Comparison of ENCODE assay signal across 27 cellular contexts in the genomic region with DNA sequence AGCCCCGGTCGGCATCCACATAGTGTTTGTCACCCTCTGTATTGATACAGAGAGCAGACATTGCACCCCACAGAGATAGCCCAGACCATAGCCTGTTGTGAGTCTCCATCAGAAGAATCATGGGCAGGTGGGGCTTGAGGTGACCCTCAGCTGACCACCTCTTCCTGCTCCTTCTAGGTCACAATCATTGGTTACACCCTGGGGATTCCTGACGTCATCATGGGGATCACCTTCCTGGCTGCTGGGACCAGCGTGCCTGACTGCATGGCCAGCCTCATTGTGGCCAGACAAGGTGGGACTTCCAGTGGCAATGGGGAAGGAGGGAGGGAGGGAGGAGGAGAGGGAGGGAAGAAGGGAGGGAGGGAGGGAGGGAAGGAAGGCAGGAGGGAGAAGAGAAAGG.
DNase-seq lines count a peak whose midpoint lies in the region; ATAC-seq, FAIRE-seq and TF ChIP-seq lines count a peak whose summit lies in the region.
"Had no signal": no experiment of that assay in that cellular context is flagged by ENCODE, and none has a peak within 500 bp of the region (broad histone marks: within the 10 kb centered on the region; RNA-seq: fewer than 3 reads in every experiment).

No MANE protein-coding gene starts in this region.

- H3K79me2 ChIP-seq in HepG2 (ENCODE audit: insufficient read depth, low read length): no peaks in the 10 kb centered on the region

- no peak overlapping the region for H3K4me3 ChIP-seq in HepG2 (replicated peaks in 1 of 3; ENCODE audit: insufficient read depth in 1 of 3, low read depth in 2 of 3, low read length in 3 of 3)
- no peak overlapping the region for H3K4me3 ChIP-seq in right lobe of liver
- H3K4me3 ChIP-seq in H7 (ENCODE audit: insufficient read depth, low read depth, low read length): no peak overlapping the region
- H3K4me3 ChIP-seq: A549, BLaER1, GM12878 had no signal

- H3K27me3 ChIP-seq in HepG2 (ENCODE audit: control insufficient read depth in 1 of 2, insufficient read depth in 2 of 2, low read length in 2 of 2) (0 out of 5 replicates have a peak, but pooled peaks cover 0 to 8% of the 10 kb centered on the region in 2 experiments), right lobe of liver (no peaks in the 10 kb centered on the region), H7 (ENCODE audit: control insufficient read depth, insufficient read depth, low read length) (no peaks in the 10 kb centered on the region)
- H3K27me3 ChIP-seq: BE2C, BLaER1 had no signal

- ATAC-seq in HepG2 (no peak), right lobe of liver (no peak), GM18870 (IDR thresholded peaks at IDR 0.05; ENCODE audit: unreplicated experiment) (no peak)
- ATAC-seq: A549, GM12878 had no signal

- no TSS peak for BruUV-seq in HepG2 (replicated peaks; lab: Mats Ljungman, UMichigan)

- CTCF ChIA-PET in HepG2 (lab: Yijun Ruan, JAX; ENCODE audit: low intra/inter-chr PET ratio, low total read pairs): no interaction called here

- H3K36me3 ChIP-seq in HepG2 (replicated peaks in 1 of 2; ENCODE audit: control insufficient read depth in 1 of 2, insufficient read depth in 2 of 2, low read length in 2 of 2): no peaks in the 10 kb centered on the region
- H3K36me3 ChIP-seq in right lobe of liver: no peaks in the 10 kb centered on the region
- no peaks in the 10 kb centered on the region for H3K36me3 ChIP-seq in H7 (replicated peaks; ENCODE audit: control insufficient read depth, insufficient read depth, low read length)
- H3K36me3 ChIP-seq: BE2C, BLaER1 had no signal

- TF ChIP-seq CTCF in HepG2 (CRISPR knock-in tag; IDR thresholded peaks at IDR 0.05) (no peak), right lobe of liver (IDR thresholded peaks at IDR 0.05) (no peak), glutamatergic neuron (IDR thresholded peaks at IDR 0.05; ENCODE audit: partially characterized antibody, unreplicated experiment) (no peak)

- no peaks in the 10 kb centered on the region for H3K9me3 ChIP-seq in HepG2 (ENCODE audit: low read length)
- no peaks in the 10 kb centered on the region for H3K9me3 ChIP-seq in right lobe of liver
- H3K9me3 ChIP-seq: A549, BE2C had no signal

- H3K4me2 ChIP-seq in HepG2 (ENCODE audit: low read depth, low read length): no peak overlapping the region
- H3K4me2 ChIP-seq: A549, BLaER1 had no signal

- peaks cover 2% of the 10 kb centered on the region for H3K9me3 Mint-ChIP-seq in glutamatergic neuron (ENCODE audit: unreplicated experiment)
- H3K9me3 Mint-ChIP-seq: CD8-positive, alpha-beta memory T cell had no signal

- intact Hi-C loops in HepG2 (cut with micrococcal nuclease; ENCODE audit: unreplicated experiment): no loop called here
- intact Hi-C loops in right lobe of liver (cut with DNase I): loop anchor here in 1 of 2 donors (10.0 kb wide), 2 partner anchors 88 to 298 kb away; no protein-coding TSS in a partner anchor

- H2AFZ ChIP-seq in HepG2 (ENCODE audit: low read length): no peak overlapping the region

- TF ChIP-seq POLR2A in HepG2 (IDR thresholded peaks at IDR 0.05; ENCODE audit: insufficient read depth in 1 of 2, low read depth in 2 of 2, low read length in 2 of 2): no peak
- TF ChIP-seq POLR2A in right lobe of liver (IDR thresholded peaks at IDR 0.05): no peak

- no peak overlapping the region for H3K4me3 Mint-ChIP-seq in glutamatergic neuron (ENCODE audit: unreplicated experiment)
- H3K4me3 Mint-ChIP-seq: CD14-positive monocyte; CD4-positive, alpha-beta memory T cell; CD4-positive, CD25-positive, alpha-beta regulatory T cell; CD8-positive, alpha-beta memory T cell had no signal

- no peaks in the 10 kb centered on the region for H3K4me1 ChIP-seq in HepG2 (ENCODE audit: insufficient read depth, low read length)
- no peaks in the 10 kb centered on the region for H3K4me1 ChIP-seq in right lobe of liver
- H3K4me1 ChIP-seq: BE2C had no signal

- peaks cover 24% of the 10 kb centered on the region for H3K4me1 Mint-ChIP-seq in glutamatergic neuron (ENCODE audit: low read depth, unreplicated experiment)

- peak overlapping the region; percentile 12 for H3K27ac Mint-ChIP-seq in glutamatergic neuron (ENCODE audit: unreplicated experiment)
- H3K27ac Mint-ChIP-seq: CD14-positive monocyte; CD4-positive, alpha-beta memory T cell; CD4-positive, CD25-positive, alpha-beta regulatory T cell; CD8-positive, alpha-beta memory T cell had no signal

- POLR2A ChIA-PET in HepG2 (lab: Yijun Ruan, JAX): no interaction called here

- H3K27ac ChIP-seq in HepG2 (ENCODE audit: extremely low read length, insufficient read depth, low read length) (no peak overlapping the region), right lobe of liver (no peak overlapping the region)
- H3K27ac ChIP-seq: 22Rv1, A549, BLaER1 had no signal

- no peak overlapping the region for H3K9ac ChIP-seq in HepG2 (ENCODE audit: insufficient read depth, low read depth, low read length)
- H3K9ac ChIP-seq: BLaER1 had no signal

- WGBS in HepG2 (ENCODE audit: low lambda C conversion rate): 13% methylated on average over 4 of the region's 4 CpGs
- 69% methylated on average over 2 of the region's 4 CpGs for WGBS in right lobe of liver (ENCODE audit: insufficient coverage, low coverage, low lambda C conversion rate, missing lambda C conversion rate)

- no peak for DNase-seq in HepG2 (ENCODE audit: low spot score)
- no peak for DNase-seq in right lobe of liver
- no peak for DNase-seq in glutamatergic neuron
- DNase-seq in H7: no peak
- DNase-seq: AML-193; BE2C; C1 segment of cervical spinal cord; CD4-positive, alpha-beta memory T cell; CD4-positive, CD25-positive, alpha-beta regulatory T cell; CD8-positive, alpha-beta memory T cell; COR-L47; DMS 273 treated with DMSO at 0.1 percent for 48 hours; DMS153; DMS53; DMS79; DND-41; EL; GDM1 had no signal

- in situ Hi-C loops in HepG2 (cut with HindIII; ENCODE audit: extremely low pct_ligation_motif_present, low pct_unique_long_range_greater_than_20kb): no loop called here

- no peaks in the 10 kb centered on the region for H4K20me1 ChIP-seq in HepG2 (ENCODE audit: insufficient read depth, low read length)
- H4K20me1 ChIP-seq: BLaER1 had no signal

- no peak for TF ChIP-seq RAD21 in HepG2 (CRISPR knock-in tag; IDR thresholded peaks at IDR 0.05)

- TF ChIP-seq EP300 in HepG2 (IDR thresholded peaks at IDR 0.05; ENCODE audit: low read depth in 2 of 2, low read length in 2 of 2) (no peak), HepG2 (CRISPR knock-in tag; IDR thresholded peaks at IDR 0.05; ENCODE audit: borderline replicate concordance) (no peak)

- H3K36me3 Mint-ChIP-seq in glutamatergic neuron (ENCODE audit: unreplicated experiment): peaks cover 10% of the 10 kb centered on the region
- H3K36me3 Mint-ChIP-seq: CD14-positive monocyte; CD4-positive, alpha-beta memory T cell; CD4-positive, CD25-positive, alpha-beta regulatory T cell had no signal

- H3K27me3 Mint-ChIP-seq in glutamatergic neuron (ENCODE audit: unreplicated experiment): peaks cover 3% of the 10 kb centered on the region

- FAIRE-seq in HepG2 (lab: Jason Lieb, UNC): no peak
- FAIRE-seq: A549, GM12878, GM12892, GM18507, GM19239 had no signal

TF ChIP-seq in HepG2, 621 proteins besides CTCF, POLR2A, EP300 and RAD21:
- TF ChIP-seq ATF7 (IDR thresholded peaks at IDR 0.05) (peak; percentile 87), ATF7 (CRISPR knock-in tag; IDR thresholded peaks at IDR 0.05) (no peak), GLMP (CRISPR knock-in tag; IDR thresholded peaks at IDR 0.05; ENCODE audit: borderline replicate concordance) (no peak), NR2F2 (IDR thresholded peaks at IDR 0.05; ENCODE audit: borderline replicate concordance, low read depth) (no peak), CREB1 (IDR thresholded peaks at IDR 0.05) (peak; percentile 95), CREB1 (CRISPR knock-in tag; IDR thresholded peaks at IDR 0.05) (no peak)
